ENCODE assay signal across 8 cellular contexts in the genomic region with DNA sequence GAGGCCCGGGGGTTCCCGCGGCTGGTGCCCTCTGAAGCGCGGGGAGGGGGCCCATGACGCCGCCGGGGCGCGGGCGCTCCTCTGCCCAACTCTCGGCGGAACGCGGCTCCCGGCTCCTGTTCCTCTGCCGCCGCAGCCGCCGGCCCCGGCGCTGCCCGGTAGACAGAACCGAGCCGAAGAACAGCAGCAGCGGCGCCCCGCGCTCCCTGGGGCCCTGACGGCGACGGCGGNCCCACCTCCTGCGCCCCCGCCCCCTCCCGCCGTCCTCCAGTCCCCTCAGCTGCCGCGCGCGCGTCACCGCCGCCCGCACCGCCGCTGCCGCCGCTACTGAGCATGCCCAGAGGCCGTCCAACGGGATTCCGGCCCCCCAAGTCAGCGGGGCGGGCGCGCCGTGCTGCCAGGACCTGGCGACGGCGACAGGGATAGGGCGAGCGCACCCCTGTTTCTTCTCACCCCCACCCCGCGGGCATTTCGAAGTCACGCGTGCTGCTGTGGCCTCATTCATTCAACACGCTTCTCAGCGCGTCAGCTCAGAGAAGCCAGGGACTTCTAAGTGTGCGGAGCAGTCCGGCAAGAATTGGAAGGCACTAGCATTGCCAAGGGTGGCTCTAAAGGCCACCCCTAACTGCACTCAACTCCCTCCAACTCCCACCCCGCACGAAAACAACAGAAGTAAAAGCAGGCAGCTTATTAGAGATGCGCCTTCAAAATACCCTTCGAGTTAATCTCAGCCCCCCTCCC. TPM values are rescaled to one million over a fixed set of nuclear protein-coding genes. Genes with fewer than 3 reads are reported as not detected.
DNase-seq lines count a peak whose midpoint lies in the region; ATAC-seq lines count a peak whose summit lies in the region.

Gene IPMK, minus strand, starts transcription at position 182 of the 741 bp plus-strand sequence. CDS start 283 bp downstream, outside the sequence.

- H3K27ac ChIP-seq in cingulate gyrus (ENCODE audit: low read depth, low read length) = peak within 1 kb of the TSS; percentile 92

- peak; percentile 95 for DNase-seq in AG20443 (ENCODE audit: low spot score)
- peak; percentile 49 for DNase-seq in NCI-H510A (lab: John Stamatoyannopoulos, UW)
- DNase-seq in activated CD4-positive, alpha-beta T cell treated with anti-CD3 and anti-CD28 coated beads for 48 hours = peak; percentile 95
- DNase-seq in left lobe of liver (ENCODE audit: low spot score) = peak; percentile 98
- peak; percentile 88 for DNase-seq in stimulated activated CD4-positive, alpha-beta T cell treated with anti-CD3 and anti-CD28 coated beads, Interleukin-2, amount 100 ng/mL, for 4 hours (ENCODE audit: low read depth)

- ATAC-seq in GM19035 (IDR thresholded peaks at IDR 0.05; ENCODE audit: unreplicated experiment) = peak; percentile 58
- peak; percentile 63 for ATAC-seq in HG03342 (IDR thresholded peaks at IDR 0.05; ENCODE audit: unreplicated experiment)
- ATAC-seq in left lobe of liver = peak; percentile 80

RNA-seq across cellular contexts. Expression of gene IPMK, which starts in this region (rescaled TPM):
- 2.8 TPM for total RNA-seq in left lobe of liver

Comparison
In these comparisons a context has a peak if more than half of its experiments do, and no peak if none do; other contexts are left out.
1. Peak in every context shown above with its lines: DNase-seq, ATAC-seq and H3K27ac ChIP-seq.